19 cellular contexts compared by ENCODE assay signal in the genomic region with DNA sequence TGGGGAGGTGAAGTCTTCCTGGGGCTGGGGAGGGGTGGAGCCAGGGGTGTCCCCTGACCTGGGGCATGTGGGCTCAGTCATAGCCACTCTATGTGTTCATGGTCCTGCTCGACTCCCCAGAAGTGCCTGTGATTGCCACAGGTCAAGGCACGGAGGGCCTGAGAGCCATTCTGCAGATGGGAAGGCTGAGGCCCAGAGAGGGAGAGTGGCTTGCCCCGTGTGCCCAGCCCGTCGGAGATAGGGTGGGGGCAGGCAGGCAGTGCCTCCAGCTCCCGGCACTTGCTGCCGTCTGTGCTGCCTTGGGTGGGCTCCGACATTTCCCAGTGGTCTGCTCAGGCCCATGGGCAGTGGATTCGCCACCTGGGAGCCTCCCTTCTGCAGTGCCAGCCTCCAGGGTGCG.
DNase-seq lines count a peak whose midpoint lies in the region; ATAC-seq, FAIRE-seq and TF ChIP-seq lines count a peak whose summit lies in the region.
"Had no signal": no experiment of that assay in that cellular context is flagged by ENCODE, and none has a peak within 500 bp of the region (broad histone marks: within the 10 kb centered on the region; RNA-seq: fewer than 3 reads in every experiment).

No MANE protein-coding gene starts in this region.

- H3K14ac ChIP-seq in H1 (ENCODE audit: insufficient read length), result no peak overlapping the region
- H3K14ac ChIP-seq in trophoblast cell (ENCODE audit: low read length), result no peak overlapping the region

- H4K91ac ChIP-seq in H1 (replicated peaks; ENCODE audit: insufficient read length, low read length) (no peak overlapping the region), trophoblast cell (ENCODE audit: low read depth, low read length) (no peak overlapping the region)

- no TSS peak for BruUV-seq in HepG2 (replicated peaks; lab: Mats Ljungman, UMichigan)

- H3K27ac ChIP-seq in HepG2 (ENCODE audit: extremely low read length, insufficient read depth, low read length), result no peak overlapping the region
- H3K27ac ChIP-seq in right lobe of liver, result no peak overlapping the region
- H3K27ac ChIP-seq in H1 (ENCODE audit: low read depth, low read length), result no peak overlapping the region
- H3K27ac ChIP-seq in trophoblast cell (ENCODE audit: low read depth, low read length), result no peak overlapping the region
- H3K27ac ChIP-seq: 22Rv1, GM23248 had no signal

- no peak overlapping the region for H2BK15ac ChIP-seq in H1 (ENCODE audit: low read length)

- no peak for TF ChIP-seq POLR2A in HepG2 (IDR thresholded peaks at IDR 0.05; ENCODE audit: insufficient read depth in 1 of 2, low read depth in 2 of 2, low read length in 2 of 2)
- TF ChIP-seq POLR2A in right lobe of liver (IDR thresholded peaks at IDR 0.05), result no peak
- TF ChIP-seq POLR2A in H1 (IDR thresholded peaks at IDR 0.05; ENCODE audit: control extremely low read depth in 1 of 2, low read depth in 2 of 2, low read length in 2 of 2), result no peak

- FAIRE-seq in HepG2 (lab: Jason Lieb, UNC) (no peak), H1 (lab: Jason Lieb, UNC) (no peak)
- FAIRE-seq: A549, G401.6, GM19239 had no signal

- peaks cover 5% of the 10 kb centered on the region for H3K79me1 ChIP-seq in H1 (ENCODE audit: low read depth, low read length)
- H3K79me1 ChIP-seq in trophoblast cell (ENCODE audit: low read length), result no peaks in the 10 kb centered on the region

- H3K9me3 ChIP-seq in HepG2 (ENCODE audit: low read length), result peaks cover 10% of the 10 kb centered on the region
- no peaks in the 10 kb centered on the region for H3K9me3 ChIP-seq in right lobe of liver
- peaks cover 10 to 11% of the 10 kb centered on the region in 2 experiments for H3K9me3 ChIP-seq in H1 (ENCODE audit: insufficient read depth in 2 of 2, low read depth in 1 of 2, low read length in 1 of 2)
- no peaks in the 10 kb centered on the region for H3K9me3 ChIP-seq in trophoblast cell (ENCODE audit: insufficient read depth, low read depth, low read length)
- peaks cover 7% of the 10 kb centered on the region for H3K9me3 ChIP-seq in HAP-1

- H4K8ac ChIP-seq in H1 (ENCODE audit: extremely low read depth, insufficient read depth, low read length), result peak overlapping the region; percentile 25
- no peak overlapping the region for H4K8ac ChIP-seq in trophoblast cell (ENCODE audit: low read depth, low read length)

- no peak for TF ChIP-seq EP300 in HepG2 (IDR thresholded peaks at IDR 0.05; ENCODE audit: low read depth in 2 of 2, low read length in 2 of 2)
- TF ChIP-seq EP300 in HepG2 (CRISPR knock-in tag; IDR thresholded peaks at IDR 0.05; ENCODE audit: borderline replicate concordance), result no peak
- no peak for TF ChIP-seq EP300 in H1 (IDR thresholded peaks at IDR 0.05; ENCODE audit: borderline replicate concordance in 1 of 2, low read depth in 2 of 2, low read length in 2 of 2)

- H3K27me3 ChIP-seq in HepG2 (ENCODE audit: control insufficient read depth in 1 of 2, insufficient read depth in 2 of 2, low read length in 2 of 2), result no peaks in the 10 kb centered on the region
- H3K27me3 ChIP-seq in right lobe of liver, result no peaks in the 10 kb centered on the region
- no peaks in the 10 kb centered on the region for H3K27me3 ChIP-seq in H1 (replicated peaks in 1 of 4; ENCODE audit: control insufficient read depth in 3 of 4, extremely low read depth in 1 of 4, insufficient read depth in 3 of 4, low read length in 3 of 4)
- no peaks in the 10 kb centered on the region for H3K27me3 ChIP-seq in trophoblast cell (ENCODE audit: insufficient read depth, low read length)
- no peaks in the 10 kb centered on the region for H3K27me3 ChIP-seq in HAP-1 (ENCODE audit: low read depth)

- H4K5ac ChIP-seq in H1 (ENCODE audit: insufficient read length, low read depth, low read length), result no peak overlapping the region

- H2BK20ac ChIP-seq in H1 (ENCODE audit: low read length), result no peak overlapping the region

- CTCF ChIA-PET in HepG2 (lab: Yijun Ruan, JAX; ENCODE audit: low intra/inter-chr PET ratio, low total read pairs), result no interaction called here
- CTCF ChIA-PET in H1 (lab: Charles Lee; ENCODE audit: partially characterized antibody), result interaction anchor here (0.7 to 3.4 kb wide), 13 partner anchors 10 to 209 kb away, joined by 3 to 24 read pairs (median 4); no protein-coding TSS in a partner anchor

- H4K20me1 ChIP-seq in HepG2 (ENCODE audit: insufficient read depth, low read length) (peaks cover 49% of the 10 kb centered on the region), H1 (replicated peaks in 1 of 2; ENCODE audit: control insufficient read depth in 1 of 2, insufficient read depth in 2 of 2, low read length in 2 of 2) (peaks cover 3 to 8% of the 10 kb centered on the region in 2 experiments)

- no peak for ATAC-seq in HepG2
- no peak for ATAC-seq in right lobe of liver
- ATAC-seq in GM21619 (IDR thresholded peaks at IDR 0.05; ENCODE audit: unreplicated experiment), result no peak
- ATAC-seq: A549 had no signal

- no peak overlapping the region for H4K12ac ChIP-seq in trophoblast cell (ENCODE audit: low read depth, low read length)

- TF ChIP-seq RAD21 in HepG2 (CRISPR knock-in tag; IDR thresholded peaks at IDR 0.05), result no peak
- no peak for TF ChIP-seq RAD21 in H1 (IDR thresholded peaks at IDR 0.05 in 1 of 2, conservative IDR thresholded peaks at IDR 0.05 in 1 of 2; ENCODE audit: low read depth in 2 of 2, low read length in 2 of 2)

- no peak overlapping the region for H3K18ac ChIP-seq in H1 (ENCODE audit: extremely low read depth, low read length)
- no peak overlapping the region for H3K18ac ChIP-seq in trophoblast cell (ENCODE audit: low read length)

- in situ Hi-C loops in HepG2 (cut with HindIII; ENCODE audit: extremely low pct_ligation_motif_present, low pct_unique_long_range_greater_than_20kb), result no loop called here
- in situ Hi-C loops in HAP-1 (cut with MboI; ENCODE audit: low sequenced_read_pairs), result no loop called here

- intact Hi-C loops in HepG2 (cut with micrococcal nuclease; ENCODE audit: unreplicated experiment), result no loop called here
- intact Hi-C loops in right lobe of liver (cut with DNase I), result no loop called here

- no peak for TF ChIP-seq CTCF in HepG2 (CRISPR knock-in tag; IDR thresholded peaks at IDR 0.05)
- no peak for TF ChIP-seq CTCF in right lobe of liver (IDR thresholded peaks at IDR 0.05)
- TF ChIP-seq CTCF in H1 (IDR thresholded peaks at IDR 0.05; ENCODE audit: control extremely low read depth in 1 of 3, insufficient read depth in 1 of 3, low read depth in 1 of 3, low read length in 3 of 3), result no peak

- POLR2A ChIA-PET in HepG2 (lab: Yijun Ruan, JAX), result no interaction called here
- POLR2A ChIA-PET in H1 (lab: Charles Lee; ENCODE audit: partially characterized antibody), result no interaction called here

- DNase-seq in HepG2 (ENCODE audit: low spot score) (no peak), right lobe of liver (no peak), H1 (ENCODE audit: low read depth in 1 of 2, low spot score in 2 of 2) (no peak), trophoblast cell (no peak), amniotic stem cell (lab: John Stamatoyannopoulos, UW) (no peak), HAP-1 (ENCODE audit: low spot score in 2 of 2) (no peak)
- no peak for DNase-seq in stimulated activated CD4-positive, alpha-beta T cell treated with anti-CD3 and anti-CD28 coated beads, Interleukin-4, amount 100 ng/mL, for 4 hours
- DNase-seq: AML-193; CD8-positive, alpha-beta memory T cell; COR-L47; DMS 273 treated with DMSO at 0.1 percent for 48 hours; DMS53; GM23248; H7 had no signal

- H2AFZ ChIP-seq in HepG2 (ENCODE audit: low read length) (no peak overlapping the region), H1 (ENCODE audit: low read length) (no peak overlapping the region), trophoblast cell (ENCODE audit: insufficient read depth, low read length, poor library complexity) (no peak overlapping the region)
- H2AFZ ChIP-seq: GM23248 had no signal

- H3K9ac ChIP-seq in HepG2 (ENCODE audit: insufficient read depth, low read depth, low read length) (no peak overlapping the region), H1 (replicated peaks in 1 of 4; ENCODE audit: extremely low read depth in 1 of 4, low read depth in 3 of 4, low read length in 3 of 4) (no peak overlapping the region), trophoblast cell (ENCODE audit: low read length) (no peak overlapping the region)
- H3K9ac ChIP-seq: GM23248 had no signal

- H2BK120ac ChIP-seq in H1 (replicated peaks; ENCODE audit: low read depth, low read length) (no peak overlapping the region), trophoblast cell (ENCODE audit: insufficient read depth, low read length, poor library complexity) (no peak overlapping the region)

- H3K36me3 ChIP-seq in HepG2 (replicated peaks in 1 of 2; ENCODE audit: control insufficient read depth in 1 of 2, insufficient read depth in 2 of 2, low read length in 2 of 2), result peaks cover 5 to 22% of the 10 kb centered on the region in 2 experiments; a peak in 4 of 5 replicates
- peaks cover 0 to 17% (median 9%) of the 10 kb centered on the region in 4 donors for H3K36me3 ChIP-seq in right lobe of liver
- H3K36me3 ChIP-seq in H1 (ENCODE audit: control insufficient read depth in 2 of 4, insufficient read depth in 4 of 4, low read length in 3 of 4), result no peaks in the 10 kb centered on the region
- H3K36me3 ChIP-seq in trophoblast cell (ENCODE audit: control insufficient read depth in 1 of 2, insufficient read depth in 2 of 2, low read length in 2 of 2), result peaks cover 6 to 18% of the 10 kb centered on the region in 2 experiments
- no peaks in the 10 kb centered on the region for H3K36me3 ChIP-seq in HAP-1 (replicated peaks)

- no peak overlapping the region for H3K4me3 ChIP-seq in HepG2 (replicated peaks in 1 of 3; ENCODE audit: insufficient read depth in 1 of 3, low read depth in 2 of 3, low read length in 3 of 3)
- no peak overlapping the region for H3K4me3 ChIP-seq in right lobe of liver
- no peak overlapping the region for H3K4me3 ChIP-seq in H1 (ENCODE audit: extremely low read depth in 1 of 4, insufficient read depth in 2 of 4, low read depth in 3 of 4, low read length in 4 of 4)
- no peak overlapping the region for H3K4me3 ChIP-seq in trophoblast cell (ENCODE audit: low read depth, low read length)
- H3K4me3 ChIP-seq in HAP-1, result no peak overlapping the region
- H3K4me3 ChIP-seq: A549, GM23248 had no signal

- no peak overlapping the region for H2BK5ac ChIP-seq in H1 (ENCODE audit: low read depth, low read length)
- H2BK5ac ChIP-seq in trophoblast cell (ENCODE audit: low read depth, low read length, poor library complexity), result no peak overlapping the region

- no CpG with 5 or more reads among the region's 10 CpGs for WGBS in HepG2 (ENCODE audit: low lambda C conversion rate)
- no CpG with 5 or more reads among the region's 10 CpGs for WGBS in right lobe of liver (ENCODE audit: insufficient coverage, low coverage, low lambda C conversion rate, missing lambda C conversion rate)
- 93% methylated on average over 10 of the region's 10 CpGs; no CpG with 5 or more reads in 1 of the 2 experiments for WGBS in H1 (ENCODE audit: extremely low coverage in 1 of 2, insufficient coverage in 1 of 2, insufficient read length in 1 of 2, insufficient replicate concordance in 2 of 2, low coverage in 1 of 2, low lambda C conversion rate in 2 of 2, missing lambda C conversion rate in 1 of 2), 2 experiments
- WGBS in trophoblast cell (ENCODE audit: extremely low coverage, insufficient coverage, insufficient read length), result no CpG with 5 or more reads among the region's 10 CpGs

- H3K4me1 ChIP-seq in HepG2 (ENCODE audit: insufficient read depth, low read length), result no peaks in the 10 kb centered on the region
- peaks cover under 1 to 76% (median 37%) of the 10 kb centered on the region in 4 donors for H3K4me1 ChIP-seq in right lobe of liver
- peaks cover 0 to 4% (median 1%) of the 10 kb centered on the region in 4 experiments; a peak in 2 of 7 replicates for H3K4me1 ChIP-seq in H1 (replicated peaks in 1 of 4; ENCODE audit: control insufficient read depth in 3 of 4, insufficient read depth in 4 of 4, low read length in 3 of 4)
- H3K4me1 ChIP-seq in trophoblast cell (ENCODE audit: control insufficient read depth in 1 of 2, insufficient read depth in 2 of 2, low read length in 2 of 2), result no peaks in the 10 kb centered on the region
- no peaks in the 10 kb centered on the region for H3K4me1 ChIP-seq in HAP-1

- H2AK5ac ChIP-seq in H1 (ENCODE audit: low read depth, low read length) (no peak overlapping the region), trophoblast cell (ENCODE audit: low read length) (no peak overlapping the region)

- no peaks in the 10 kb centered on the region for H3K23me2 ChIP-seq in H1 (ENCODE audit: low read depth, low read length)

- no peak overlapping the region for H3K56ac ChIP-seq in H1 (replicated peaks; ENCODE audit: insufficient read length, low read depth, low read length)

- no peak overlapping the region for H3K4me2 ChIP-seq in HepG2 (ENCODE audit: low read depth, low read length)
- no peak overlapping the region for H3K4me2 ChIP-seq in H1 (ENCODE audit: insufficient read depth in 1 of 2, low read depth in 2 of 2, low read length in 2 of 2)
- no peak overlapping the region for H3K4me2 ChIP-seq in trophoblast cell (ENCODE audit: low read length)
- H3K4me2 ChIP-seq: A549 had no signal

- H3K23ac ChIP-seq in H1 (ENCODE audit: insufficient read length) (no peak overlapping the region), trophoblast cell (ENCODE audit: low read length) (no peak overlapping the region)

- H2BK12ac ChIP-seq in H1 (ENCODE audit: low read depth, low read length) (no peak overlapping the region), trophoblast cell (ENCODE audit: low read length) (no peak overlapping the region)

- H3K4ac ChIP-seq in H1 (replicated peaks; ENCODE audit: insufficient read length, low read depth, low read length) (no peak overlapping the region), trophoblast cell (ENCODE audit: low read depth, low read length) (peak overlapping the region; percentile 19)

- peaks cover 21% of the 10 kb centered on the region for H3K79me2 ChIP-seq in HepG2 (ENCODE audit: insufficient read depth, low read length)
- H3K79me2 ChIP-seq in H1 (ENCODE audit: control insufficient read depth in 1 of 2, insufficient read depth in 2 of 2, low read length in 2 of 2), result peaks cover 0 to 18% of the 10 kb centered on the region in 2 experiments; a peak in 1 of 4 replicates
- no peaks in the 10 kb centered on the region for H3K79me2 ChIP-seq in trophoblast cell (ENCODE audit: control insufficient read depth, insufficient read depth, low read length, poor library complexity)
